Comparison of ENCODE assay signal across 13 cellular contexts in genomic region chr10:100909506-100910260, GRCh38. TPM values are rescaled to one million over a fixed set of nuclear protein-coding genes. Genes with fewer than 3 reads are reported as not detected.
A peak's percentile ranks its signal among the peaks of the same experiment; 100 is the strongest.
DNase-seq lines count a peak whose midpoint lies in the region; FAIRE-seq and TF ChIP-seq lines count a peak whose summit lies in the region.
"Had no signal": no experiment of that assay in that cellular context is flagged by ENCODE, and none has a peak within 500 bp of the region (broad histone marks: within the 10 kb centered on the region; RNA-seq: fewer than 3 reads in every experiment).

No MANE protein-coding gene starts in this region.

- no peaks in the 10 kb centered on the region for H3K36me3 ChIP-seq in endodermal cell (ENCODE audit: control insufficient read depth, insufficient read depth, low read length)
- H3K36me3 ChIP-seq: pancreas had no signal

- H3K27me3 ChIP-seq in endodermal cell (ENCODE audit: control insufficient read depth, insufficient read depth, low read length, poor library complexity, severe bottlenecking): no peaks in the 10 kb centered on the region
- H3K27me3 ChIP-seq: pancreas had no signal

- no peaks in the 10 kb centered on the region for H3K9me3 Mint-ChIP-seq in endodermal cell
- no peaks in the 10 kb centered on the region for H3K9me3 Mint-ChIP-seq in progenitor cell of endocrine pancreas (ENCODE audit: low read depth)

- H3K27ac Mint-ChIP-seq in endodermal cell: peak overlapping the region; percentile 88
- H3K27ac Mint-ChIP-seq in progenitor cell of endocrine pancreas: peak overlapping the region; percentile 9

- H3K36me3 Mint-ChIP-seq in endodermal cell (ENCODE audit: low read depth) (no peaks in the 10 kb centered on the region), progenitor cell of endocrine pancreas (ENCODE audit: insufficient read depth) (no peaks in the 10 kb centered on the region)

- no peak overlapping the region for H3K27ac ChIP-seq in endodermal cell (ENCODE audit: low read depth, low read length)
- H3K27ac ChIP-seq: pancreas had no signal

- H3K4me1 ChIP-seq in endodermal cell (ENCODE audit: control insufficient read depth, insufficient read depth, low read length): peaks cover 25% of the 10 kb centered on the region

- no peak for TF ChIP-seq CTCF in endodermal cell (conservative IDR thresholded peaks at IDR 0.05)
- no peak for TF ChIP-seq CTCF in progenitor cell of endocrine pancreas (IDR thresholded peaks at IDR 0.05; ENCODE audit: unreplicated experiment)

- no peak for DNase-seq in GM19239 (ENCODE audit: insufficient read length, low spot score)
- DNase-seq in NOMO-1 treated with DMSO at 0.1 percent for 48 hours (lab: John Stamatoyannopoulos, UW; ENCODE audit: unreplicated experiment): peak; percentile 56
- DNase-seq in endodermal cell: no peak
- no peak for DNase-seq in progenitor cell of endocrine pancreas (ENCODE audit: low spot score, unreplicated experiment)
- no peak for DNase-seq in A172 (ENCODE audit: low spot score)
- no peak for DNase-seq in C1 segment of cervical spinal cord (lab: John Stamatoyannopoulos, UW)
- no peak for DNase-seq in stimulated activated CD4-positive, alpha-beta T cell treated with anti-CD3 and anti-CD28 coated beads, Interleukin-4, amount 100 ng/mL, for 24 hours
- no peak for DNase-seq in activated T-cell treated with anti-CD3 and anti-CD28 coated beads, Interleukin-2, amount 50 U/mL, for 1 hour
- DNase-seq: activated CD8-positive, alpha-beta memory T cell treated with anti-CD3 and anti-CD28 coated beads, Interleukin-2, amount 50 U/mL, for 4 hours; DMS53; NCI-H510A; pancreas had no signal

- FAIRE-seq in GM19239 (lab: Jason Lieb, UNC): peak; percentile 31
- FAIRE-seq: keratinocyte, pancreas had no signal

- WGBS in endodermal cell (ENCODE audit: insufficient coverage in 1 of 2, insufficient read length in 1 of 2), 2 experiments: 53 to 63% methylated on average over 4 to 5 of the region's 5 CpGs

- H3K4me3 ChIP-seq in endodermal cell (ENCODE audit: low read length): no peak overlapping the region
- H3K4me3 ChIP-seq: pancreas had no signal

- H3K27me3 Mint-ChIP-seq in endodermal cell (ENCODE audit: insufficient read depth) (no peaks in the 10 kb centered on the region), progenitor cell of endocrine pancreas (no peaks in the 10 kb centered on the region)

- H3K9me3 ChIP-seq in endodermal cell (ENCODE audit: control insufficient read depth, low read length): no peaks in the 10 kb centered on the region
- H3K9me3 ChIP-seq: pancreas had no signal

- H3K4me1 Mint-ChIP-seq in endodermal cell (peaks cover 31% of the 10 kb centered on the region), progenitor cell of endocrine pancreas (ENCODE audit: low read depth) (peaks cover 18% of the 10 kb centered on the region)

- H3K4me3 Mint-ChIP-seq in endodermal cell (peak overlapping the region; percentile 5), progenitor cell of endocrine pancreas (ENCODE audit: low read depth) (no peak overlapping the region)

- H3K9ac ChIP-seq in endodermal cell (ENCODE audit: extremely low read depth, low read length, poor library complexity, severe bottlenecking): peak overlapping the region; percentile 9

RNA-seq across cellular contexts. Expression of gene SLF2, which starts 3.1 kb away (rescaled TPM):
- total RNA-seq in endodermal cell (10 to 100 TPM; 31.5 to 38.9 TPM), progenitor cell of endocrine pancreas (29.9 and 31.8 TPM in 2 replicates)
- polyA plus RNA-seq in endodermal cell (2013, experiment 1 of 2): 16.6 TPM
- 18.9 TPM for polyA plus RNA-seq in endodermal cell (2013, experiment 2 of 2)
- 42.4 and 50.0 TPM in 2 replicates for total RNA-seq in A172 (2014; rRNA removed; shearing (Covaris generic))

RNA-seq across cellular contexts. Expression of gene SEMA4G, which starts 59.6 kb away (rescaled TPM):
- 10 to 100 TPM; 20.1 to 36.6 TPM for total RNA-seq in endodermal cell
- 17.0 TPM for polyA plus RNA-seq in endodermal cell (2013, experiment 1 of 2)
- polyA plus RNA-seq in endodermal cell (2013, experiment 2 of 2): 13.1 TPM
- 57.1 and 62.3 TPM in 2 replicates for total RNA-seq in progenitor cell of endocrine pancreas
- 0.05 TPM in 1 of 2 replicates, not detected in the other for total RNA-seq in A172 (2014; rRNA removed; shearing (Covaris generic))

Comparison
In these comparisons a context has a peak if more than half of its experiments do, and no peak if none do; other contexts are left out.
1. RNA of gene SEMA4G, which starts 59.6 kb away (total RNA-seq): 57.1 to 62.3 TPM in progenitor cell of endocrine pancreas and 20.1 to 36.6 TPM in endodermal cell; 0.05 TPM in A172; every median in the first group is over 10 times any median in the second.